Comparison of ENCODE assay signal across 7 cellular contexts in genomic region chr6:90059178-90059577, GRCh38.
DNase-seq lines count a peak whose midpoint lies in the region; ATAC-seq and TF ChIP-seq lines count a peak whose summit lies in the region.
"Not testable (repeated sequence)": the region's sequence is repeated elsewhere in the genome, so short reads cannot be mapped to it uniquely, and the experiment has no call there.

No MANE protein-coding gene starts in this region.

- not testable (repeated sequence) for H3K27ac ChIP-seq in HEK293 (ENCODE audit: extremely low read depth, low read depth, low read length)

- not testable (repeated sequence) for DNase-seq in activated CD4-positive, alpha-beta T cell treated with anti-CD3 and anti-CD28 coated beads, Interleukin-2, amount 10 ng/mL, durations not matched to agents 24 days and 14 days; activated CD8-positive, alpha-beta T cell treated with anti-CD3 and anti-CD28 coated beads for 36 hours; activated T-cell treated with anti-CD3 and anti-CD28 coated beads, Interleukin-2, amount 50 U/mL, for 24 hours; activated naive CD8-positive, alpha-beta T cell treated with anti-CD3 and anti-CD28 coated beads, Interleukin-2, amount 50 U/mL, for 24 hours

- not testable (repeated sequence) for H3K4me1 ChIP-seq in HEK293 (ENCODE audit: control insufficient read depth, insufficient read depth, low read length)

- peaks cover 17% of the 10 kb centered on the region for H3K4me1 Mint-ChIP-seq in activated CD4-positive, alpha-beta T cell treated with anti-CD3 and anti-CD28 coated beads, Interleukin-2, amount 10 ng/mL, durations not matched to agents 24 days and 14 days
- H3K4me1 Mint-ChIP-seq in activated CD8-positive, alpha-beta T cell treated with anti-CD3 and anti-CD28 coated beads for 36 hours (ENCODE audit: low read depth), result peaks cover 50% of the 10 kb centered on the region
- peaks cover 41% of the 10 kb centered on the region for H3K4me1 Mint-ChIP-seq in activated T-cell treated with anti-CD3 and anti-CD28 coated beads, Interleukin-2, amount 50 U/mL, for 24 hours (ENCODE audit: low read depth)
- H3K4me1 Mint-ChIP-seq in activated naive CD4-positive, alpha-beta T cell treated with anti-CD3 and anti-CD28 coated beads, Interleukin-2, amount 50 U/mL, for 24 hours, result peaks cover 39% of the 10 kb centered on the region
- peaks cover 43% of the 10 kb centered on the region for H3K4me1 Mint-ChIP-seq in activated naive CD8-positive, alpha-beta T cell treated with anti-CD3 and anti-CD28 coated beads, Interleukin-2, amount 50 U/mL, for 24 hours
- peaks cover 42% of the 10 kb centered on the region for H3K4me1 Mint-ChIP-seq in stimulated activated naive CD8-positive, alpha-beta T cell treated with anti-CD3 and anti-CD28 coated beads, Interleukin-15, Interleukin-2, amounts not matched to agents 100 ng/mL and 50 ng/mL, for 24 hours (ENCODE audit: low read depth)

- POLR2A ChIA-PET in HEK293 (lab: Yijun Ruan, JAX); activated CD8-positive, alpha-beta T cell treated with anti-CD3 and anti-CD28 coated beads for 36 hours (lab: Charles Lee): not testable (repeated sequence)

- intact Hi-C loops in activated CD4-positive, alpha-beta T cell treated with anti-CD3 and anti-CD28 coated beads, Interleukin-2, amount 10 ng/mL, durations not matched to agents 24 days and 14 days (cut with micrococcal nuclease); activated CD8-positive, alpha-beta T cell treated with anti-CD3 and anti-CD28 coated beads for 36 hours (cut with micrococcal nuclease): not testable (repeated sequence)

- H3K36me3 ChIP-seq in HEK293 (ENCODE audit: control insufficient read depth in 2 of 2, insufficient read depth in 1 of 2, low read length in 2 of 2), result not testable (repeated sequence)

- not testable (repeated sequence) for H3K9me3 Mint-ChIP-seq in activated CD4-positive, alpha-beta T cell treated with anti-CD3 and anti-CD28 coated beads, Interleukin-2, amount 10 ng/mL, durations not matched to agents 24 days and 14 days; activated T-cell treated with anti-CD3 and anti-CD28 coated beads, Interleukin-2, amount 50 U/mL, for 24 hours; activated naive CD4-positive, alpha-beta T cell treated with anti-CD3 and anti-CD28 coated beads, Interleukin-2, amount 50 U/mL, for 24 hours; stimulated activated naive CD8-positive, alpha-beta T cell treated with anti-CD3 and anti-CD28 coated beads, Interleukin-15, Interleukin-2, amounts not matched to agents 100 ng/mL and 50 ng/mL, for 24 hours
- peaks cover 26% of the 10 kb centered on the region for H3K9me3 Mint-ChIP-seq in activated CD8-positive, alpha-beta T cell treated with anti-CD3 and anti-CD28 coated beads for 36 hours
- peaks cover 16% of the 10 kb centered on the region for H3K9me3 Mint-ChIP-seq in activated naive CD8-positive, alpha-beta T cell treated with anti-CD3 and anti-CD28 coated beads, Interleukin-2, amount 50 U/mL, for 24 hours

- not testable (repeated sequence) for H3K9me3 ChIP-seq in HEK293 (ENCODE audit: control insufficient read depth, insufficient read depth, low read depth, low read length)

- CTCF ChIA-PET in HEK293 (lab: Yijun Ruan, JAX); activated CD8-positive, alpha-beta T cell treated with anti-CD3 and anti-CD28 coated beads for 36 hours (lab: Charles Lee): not testable (repeated sequence)

- ATAC-seq in activated CD8-positive, alpha-beta T cell treated with anti-CD3 and anti-CD28 coated beads for 36 hours; activated naive CD8-positive, alpha-beta T cell treated with anti-CD3 and anti-CD28 coated beads, Interleukin-2, amount 50 U/mL, for 24 hours: not testable (repeated sequence)

- H3K27ac Mint-ChIP-seq in activated CD4-positive, alpha-beta T cell treated with anti-CD3 and anti-CD28 coated beads, Interleukin-2, amount 10 ng/mL, durations not matched to agents 24 days and 14 days, result peak overlapping the region; percentile 11
- H3K27ac Mint-ChIP-seq in activated CD8-positive, alpha-beta T cell treated with anti-CD3 and anti-CD28 coated beads for 36 hours, result peak overlapping the region; percentile 16
- H3K27ac Mint-ChIP-seq in activated T-cell treated with anti-CD3 and anti-CD28 coated beads, Interleukin-2, amount 50 U/mL, for 24 hours, result peak overlapping the region; percentile 44
- peak overlapping the region; percentile 84 for H3K27ac Mint-ChIP-seq in activated naive CD4-positive, alpha-beta T cell treated with anti-CD3 and anti-CD28 coated beads, Interleukin-2, amount 50 U/mL, for 24 hours
- H3K27ac Mint-ChIP-seq in activated naive CD8-positive, alpha-beta T cell treated with anti-CD3 and anti-CD28 coated beads, Interleukin-2, amount 50 U/mL, for 24 hours, result peak overlapping the region; percentile 47
- H3K27ac Mint-ChIP-seq in stimulated activated naive CD8-positive, alpha-beta T cell treated with anti-CD3 and anti-CD28 coated beads, Interleukin-15, Interleukin-2, amounts not matched to agents 100 ng/mL and 50 ng/mL, for 24 hours, result peak overlapping the region; percentile 71

- not testable (repeated sequence) for H3K27me3 Mint-ChIP-seq in activated CD4-positive, alpha-beta T cell treated with anti-CD3 and anti-CD28 coated beads, Interleukin-2, amount 10 ng/mL, durations not matched to agents 24 days and 14 days; activated CD8-positive, alpha-beta T cell treated with anti-CD3 and anti-CD28 coated beads for 36 hours; activated T-cell treated with anti-CD3 and anti-CD28 coated beads, Interleukin-2, amount 50 U/mL, for 24 hours; activated naive CD4-positive, alpha-beta T cell treated with anti-CD3 and anti-CD28 coated beads, Interleukin-2, amount 50 U/mL, for 24 hours; activated naive CD8-positive, alpha-beta T cell treated with anti-CD3 and anti-CD28 coated beads, Interleukin-2, amount 50 U/mL, for 24 hours; stimulated activated naive CD8-positive, alpha-beta T cell treated with anti-CD3 and anti-CD28 coated beads, Interleukin-15, Interleukin-2, amounts not matched to agents 100 ng/mL and 50 ng/mL, for 24 hours

- H3K36me3 Mint-ChIP-seq in activated CD4-positive, alpha-beta T cell treated with anti-CD3 and anti-CD28 coated beads, Interleukin-2, amount 10 ng/mL, durations not matched to agents 24 days and 14 days (ENCODE audit: low read depth), result peaks cover 56% of the 10 kb centered on the region
- peaks cover 62% of the 10 kb centered on the region for H3K36me3 Mint-ChIP-seq in activated CD8-positive, alpha-beta T cell treated with anti-CD3 and anti-CD28 coated beads for 36 hours (ENCODE audit: low read depth)
- peaks cover 42% of the 10 kb centered on the region for H3K36me3 Mint-ChIP-seq in activated T-cell treated with anti-CD3 and anti-CD28 coated beads, Interleukin-2, amount 50 U/mL, for 24 hours (ENCODE audit: low read depth)
- H3K36me3 Mint-ChIP-seq in activated naive CD4-positive, alpha-beta T cell treated with anti-CD3 and anti-CD28 coated beads, Interleukin-2, amount 50 U/mL, for 24 hours, result peaks cover 37% of the 10 kb centered on the region
- H3K36me3 Mint-ChIP-seq in activated naive CD8-positive, alpha-beta T cell treated with anti-CD3 and anti-CD28 coated beads, Interleukin-2, amount 50 U/mL, for 24 hours (ENCODE audit: low read depth), result peaks cover 46% of the 10 kb centered on the region
- peaks cover 37% of the 10 kb centered on the region for H3K36me3 Mint-ChIP-seq in stimulated activated naive CD8-positive, alpha-beta T cell treated with anti-CD3 and anti-CD28 coated beads, Interleukin-15, Interleukin-2, amounts not matched to agents 100 ng/mL and 50 ng/mL, for 24 hours (ENCODE audit: low read depth)

- TF ChIP-seq CTCF in HEK293 (tag by site-specific recombination; IDR thresholded peaks at IDR 0.05); activated CD8-positive, alpha-beta T cell treated with anti-CD3 and anti-CD28 coated beads for 36 hours (IDR thresholded peaks at IDR 0.05): not testable (repeated sequence)

- H3K4me3 ChIP-seq in HEK293 (ENCODE audit: low read depth, low read length), result not testable (repeated sequence)

- H3K4me3 Mint-ChIP-seq in activated CD4-positive, alpha-beta T cell treated with anti-CD3 and anti-CD28 coated beads, Interleukin-2, amount 10 ng/mL, durations not matched to agents 24 days and 14 days; activated CD8-positive, alpha-beta T cell treated with anti-CD3 and anti-CD28 coated beads for 36 hours; activated T-cell treated with anti-CD3 and anti-CD28 coated beads, Interleukin-2, amount 50 U/mL, for 24 hours; activated naive CD4-positive, alpha-beta T cell treated with anti-CD3 and anti-CD28 coated beads, Interleukin-2, amount 50 U/mL, for 24 hours: not testable (repeated sequence)
- H3K4me3 Mint-ChIP-seq in activated naive CD8-positive, alpha-beta T cell treated with anti-CD3 and anti-CD28 coated beads, Interleukin-2, amount 50 U/mL, for 24 hours, result peak overlapping the region; percentile 10
- H3K4me3 Mint-ChIP-seq in stimulated activated naive CD8-positive, alpha-beta T cell treated with anti-CD3 and anti-CD28 coated beads, Interleukin-15, Interleukin-2, amounts not matched to agents 100 ng/mL and 50 ng/mL, for 24 hours, result peak overlapping the region; percentile 30

TF ChIP-seq in HEK293, 187 proteins besides CTCF, POLR2A, EP300 and RAD21:
- 0 out of 2 replicates have a peak, but pooled peaks have one; percentile 31 for TF ChIP-seq ZNF184 (tag by site-specific recombination; IDR thresholded peaks at IDR 0.05)
- peak; percentile 87 for TF ChIP-seq SCRT2 (tag by site-specific recombination; IDR thresholded peaks at IDR 0.05)
- peak; percentile 73 for TF ChIP-seq SCRT1 (tag by site-specific recombination; IDR thresholded peaks at IDR 0.05; ENCODE audit: borderline replicate concordance)
TF ChIP-seq in HEK293: peak in this region for 3; not testable (repeated sequence) for 184.

Comparison
In these comparisons a context has a peak if more than half of its experiments do, and no peak if none do; other contexts are left out.
1. H3K27ac Mint-ChIP-seq: peak in every context shown above with its lines; median percentile 84 in activated naive CD4-positive, alpha-beta T cell treated with anti-CD3 and anti-CD28 coated beads, Interleukin-2, amount 50 U/mL, for 24 hours; 71 in stimulated activated naive CD8-positive, alpha-beta T cell treated with anti-CD3 and anti-CD28 coated beads, Interleukin-15, Interleukin-2, amounts not matched to agents 100 ng/mL and 50 ng/mL, for 24 hours; 47 in activated naive CD8-positive, alpha-beta T cell treated with anti-CD3 and anti-CD28 coated beads, Interleukin-2, amount 50 U/mL, for 24 hours; 44 in activated T-cell treated with anti-CD3 and anti-CD28 coated beads, Interleukin-2, amount 50 U/mL, for 24 hours; 16 in activated CD8-positive, alpha-beta T cell treated with anti-CD3 and anti-CD28 coated beads for 36 hours; 11 in activated CD4-positive, alpha-beta T cell treated with anti-CD3 and anti-CD28 coated beads, Interleukin-2, amount 10 ng/mL, durations not matched to agents 24 days and 14 days.